Comparison of ENCODE assay signal across 3 cellular contexts in the genomic region with DNA sequence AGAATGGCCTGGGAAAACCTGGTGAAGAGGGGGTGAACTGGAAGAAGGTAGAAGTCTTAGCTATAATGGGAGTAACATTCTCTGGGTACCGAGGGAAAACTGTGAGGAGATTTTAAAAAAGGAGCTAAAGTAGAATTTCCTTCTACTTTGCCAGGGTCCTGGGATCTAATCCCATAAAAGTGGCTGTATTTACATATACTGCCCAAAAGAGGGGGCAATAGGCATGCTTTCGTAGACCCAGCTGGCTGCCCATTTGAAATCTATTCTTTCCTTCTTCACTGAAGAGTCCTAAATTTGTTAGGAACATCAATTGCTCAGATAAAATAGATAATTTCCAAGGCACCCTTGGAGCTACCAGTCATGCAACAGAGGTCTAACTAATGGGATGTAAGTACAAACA.
TF ChIP-seq lines count a peak whose summit lies in the region.

No MANE protein-coding gene starts in this region.

TF ChIP-seq in HCT116, 20 proteins besides CTCF, POLR2A, EP300 and RAD21 (continued from another document):
- no peak for TF ChIP-seq ZBTB33 (IDR thresholded peaks at IDR 0.05; ENCODE audit: extremely low read depth, insufficient replicate concordance, low read length)
- TF ChIP-seq EGR1 (IDR thresholded peaks at IDR 0.05; ENCODE audit: low read depth) = no peak
- TF ChIP-seq CEBPB (IDR thresholded peaks at IDR 0.05; ENCODE audit: low read depth) = no peak

TF ChIP-seq in WTC11, 78 proteins besides CTCF, POLR2A, EP300 and RAD21 (continued from another document and continues in another):
- TF ChIP-seq, protein P1, sequence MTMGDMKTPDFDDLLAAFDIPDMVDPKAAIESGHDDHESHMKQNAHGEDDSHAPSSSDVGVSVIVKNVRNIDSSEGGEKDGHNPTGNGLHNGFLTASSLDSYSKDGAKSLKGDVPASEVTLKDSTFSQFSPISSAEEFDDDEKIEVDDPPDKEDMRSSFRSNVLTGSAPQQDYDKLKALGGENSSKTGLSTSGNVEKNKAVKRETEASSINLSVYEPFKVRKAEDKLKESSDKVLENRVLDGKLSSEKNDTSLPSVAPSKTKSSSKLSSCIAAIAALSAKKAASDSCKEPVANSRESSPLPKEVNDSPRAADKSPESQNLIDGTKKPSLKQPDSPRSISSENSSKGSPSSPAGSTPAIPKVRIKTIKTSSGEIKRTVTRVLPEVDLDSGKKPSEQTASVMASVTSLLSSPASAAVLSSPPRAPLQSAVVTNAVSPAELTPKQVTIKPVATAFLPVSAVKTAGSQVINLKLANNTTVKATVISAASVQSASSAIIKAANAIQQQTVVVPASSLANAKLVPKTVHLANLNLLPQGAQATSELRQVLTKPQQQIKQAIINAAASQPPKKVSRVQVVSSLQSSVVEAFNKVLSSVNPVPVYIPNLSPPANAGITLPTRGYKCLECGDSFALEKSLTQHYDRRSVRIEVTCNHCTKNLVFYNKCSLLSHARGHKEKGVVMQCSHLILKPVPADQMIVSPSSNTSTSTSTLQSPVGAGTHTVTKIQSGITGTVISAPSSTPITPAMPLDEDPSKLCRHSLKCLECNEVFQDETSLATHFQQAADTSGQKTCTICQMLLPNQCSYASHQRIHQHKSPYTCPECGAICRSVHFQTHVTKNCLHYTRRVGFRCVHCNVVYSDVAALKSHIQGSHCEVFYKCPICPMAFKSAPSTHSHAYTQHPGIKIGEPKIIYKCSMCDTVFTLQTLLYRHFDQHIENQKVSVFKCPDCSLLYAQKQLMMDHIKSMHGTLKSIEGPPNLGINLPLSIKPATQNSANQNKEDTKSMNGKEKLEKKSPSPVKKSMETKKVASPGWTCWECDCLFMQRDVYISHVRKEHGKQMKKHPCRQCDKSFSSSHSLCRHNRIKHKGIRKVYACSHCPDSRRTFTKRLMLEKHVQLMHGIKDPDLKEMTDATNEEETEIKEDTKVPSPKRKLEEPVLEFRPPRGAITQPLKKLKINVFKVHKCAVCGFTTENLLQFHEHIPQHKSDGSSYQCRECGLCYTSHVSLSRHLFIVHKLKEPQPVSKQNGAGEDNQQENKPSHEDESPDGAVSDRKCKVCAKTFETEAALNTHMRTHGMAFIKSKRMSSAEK (CRISPR knock-in tag; IDR thresholded peaks at IDR 0.05; ENCODE audit: borderline replicate concordance) = no peak
- TF ChIP-seq, protein P2, sequence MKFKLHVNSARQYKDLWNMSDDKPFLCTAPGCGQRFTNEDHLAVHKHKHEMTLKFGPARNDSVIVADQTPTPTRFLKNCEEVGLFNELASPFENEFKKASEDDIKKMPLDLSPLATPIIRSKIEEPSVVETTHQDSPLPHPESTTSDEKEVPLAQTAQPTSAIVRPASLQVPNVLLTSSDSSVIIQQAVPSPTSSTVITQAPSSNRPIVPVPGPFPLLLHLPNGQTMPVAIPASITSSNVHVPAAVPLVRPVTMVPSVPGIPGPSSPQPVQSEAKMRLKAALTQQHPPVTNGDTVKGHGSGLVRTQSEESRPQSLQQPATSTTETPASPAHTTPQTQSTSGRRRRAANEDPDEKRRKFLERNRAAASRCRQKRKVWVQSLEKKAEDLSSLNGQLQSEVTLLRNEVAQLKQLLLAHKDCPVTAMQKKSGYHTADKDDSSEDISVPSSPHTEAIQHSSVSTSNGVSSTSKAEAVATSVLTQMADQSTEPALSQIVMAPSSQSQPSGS (CRISPR knock-in tag; IDR thresholded peaks at IDR 0.05; ENCODE audit: borderline replicate concordance, low read depth) = no peak
- TF ChIP-seq NR2C2 (CRISPR knock-in tag; IDR thresholded peaks at IDR 0.05) = no peak
- no peak for TF ChIP-seq USF1 (CRISPR knock-in tag; IDR thresholded peaks at IDR 0.05)
- TF ChIP-seq GABPB1 (CRISPR knock-in tag; IDR thresholded peaks at IDR 0.05) = no peak
- no peak for TF ChIP-seq GTF2I (CRISPR knock-in tag; conservative IDR thresholded peaks at IDR 0.05)
- TF ChIP-seq IRF2 (CRISPR knock-in tag; IDR thresholded peaks at IDR 0.05; ENCODE audit: borderline replicate concordance, low read depth) = no peak
- TF ChIP-seq HMGA2 (CRISPR knock-in tag; IDR thresholded peaks at IDR 0.05) = no peak
- no peak for TF ChIP-seq NR1H2 (CRISPR knock-in tag; IDR thresholded peaks at IDR 0.05)
- TF ChIP-seq ZBTB21 (CRISPR knock-in tag; IDR thresholded peaks at IDR 0.05; ENCODE audit: borderline replicate concordance) = no peak
- TF ChIP-seq TEAD4 (CRISPR knock-in tag; IDR thresholded peaks at IDR 0.05) = no peak
- no peak for TF ChIP-seq ELF4 (CRISPR knock-in tag; IDR thresholded peaks at IDR 0.05; ENCODE audit: low read depth)
- TF ChIP-seq PRDM15 (CRISPR knock-in tag; IDR thresholded peaks at IDR 0.05) = no peak
- no peak for TF ChIP-seq ZNF396 (CRISPR knock-in tag; IDR thresholded peaks at IDR 0.05; ENCODE audit: borderline replicate concordance)

TF ChIP-seq in liver, 16 proteins besides CTCF, POLR2A, EP300 and RAD21 (continued from another document):
- TF ChIP-seq, protein P3, sequence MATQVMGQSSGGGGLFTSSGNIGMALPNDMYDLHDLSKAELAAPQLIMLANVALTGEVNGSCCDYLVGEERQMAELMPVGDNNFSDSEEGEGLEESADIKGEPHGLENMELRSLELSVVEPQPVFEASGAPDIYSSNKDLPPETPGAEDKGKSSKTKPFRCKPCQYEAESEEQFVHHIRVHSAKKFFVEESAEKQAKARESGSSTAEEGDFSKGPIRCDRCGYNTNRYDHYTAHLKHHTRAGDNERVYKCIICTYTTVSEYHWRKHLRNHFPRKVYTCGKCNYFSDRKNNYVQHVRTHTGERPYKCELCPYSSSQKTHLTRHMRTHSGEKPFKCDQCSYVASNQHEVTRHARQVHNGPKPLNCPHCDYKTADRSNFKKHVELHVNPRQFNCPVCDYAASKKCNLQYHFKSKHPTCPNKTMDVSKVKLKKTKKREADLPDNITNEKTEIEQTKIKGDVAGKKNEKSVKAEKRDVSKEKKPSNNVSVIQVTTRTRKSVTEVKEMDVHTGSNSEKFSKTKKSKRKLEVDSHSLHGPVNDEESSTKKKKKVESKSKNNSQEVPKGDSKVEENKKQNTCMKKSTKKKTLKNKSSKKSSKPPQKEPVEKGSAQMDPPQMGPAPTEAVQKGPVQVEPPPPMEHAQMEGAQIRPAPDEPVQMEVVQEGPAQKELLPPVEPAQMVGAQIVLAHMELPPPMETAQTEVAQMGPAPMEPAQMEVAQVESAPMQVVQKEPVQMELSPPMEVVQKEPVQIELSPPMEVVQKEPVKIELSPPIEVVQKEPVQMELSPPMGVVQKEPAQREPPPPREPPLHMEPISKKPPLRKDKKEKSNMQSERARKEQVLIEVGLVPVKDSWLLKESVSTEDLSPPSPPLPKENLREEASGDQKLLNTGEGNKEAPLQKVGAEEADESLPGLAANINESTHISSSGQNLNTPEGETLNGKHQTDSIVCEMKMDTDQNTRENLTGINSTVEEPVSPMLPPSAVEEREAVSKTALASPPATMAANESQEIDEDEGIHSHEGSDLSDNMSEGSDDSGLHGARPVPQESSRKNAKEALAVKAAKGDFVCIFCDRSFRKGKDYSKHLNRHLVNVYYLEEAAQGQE (IDR thresholded peaks at IDR 0.05) = no peak
- TF ChIP-seq EGR1 (IDR thresholded peaks at IDR 0.05; ENCODE audit: low read depth in 2 of 2) (no peak), FOXA2 (IDR thresholded peaks at IDR 0.05) (no peak), FOXA1 (IDR thresholded peaks at IDR 0.05) (no peak), JUND (IDR thresholded peaks at IDR 0.05) (no peak), TAF1 (conservative IDR thresholded peaks at IDR 0.05) (no peak)
